8 cellular contexts compared by ENCODE assay signal in the genomic region with DNA sequence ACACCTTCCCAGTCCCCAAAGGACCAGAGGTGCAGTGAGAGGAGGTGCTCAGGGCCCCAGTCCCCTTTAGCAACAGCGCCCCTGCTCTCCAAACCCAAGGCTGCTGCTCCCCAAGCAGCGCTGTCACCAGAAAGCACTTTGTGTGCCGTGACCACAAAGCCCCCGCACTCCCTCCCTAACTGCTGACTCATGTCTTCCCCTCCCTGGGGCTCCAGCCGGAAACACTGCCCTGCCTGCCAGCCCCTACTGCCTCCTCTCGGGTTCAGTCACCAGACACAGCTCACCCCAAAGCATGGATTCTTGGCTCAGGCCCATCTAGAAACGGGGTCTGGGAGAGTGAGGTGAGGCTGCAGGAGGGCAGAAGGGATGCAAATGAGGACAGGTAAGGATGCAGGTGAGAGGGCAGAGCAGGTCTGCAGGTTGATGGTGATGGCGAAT. TPM values are rescaled to one million over a fixed set of nuclear protein-coding genes. Genes with fewer than 3 reads are reported as not detected.
A peak's percentile ranks its signal among the peaks of the same experiment; 100 is the strongest.
DNase-seq lines count a peak whose midpoint lies in the region; ATAC-seq and TF ChIP-seq lines count a peak whose summit lies in the region.

No MANE protein-coding gene starts in this region.

- H3K4me3 Mint-ChIP-seq in CD4-positive, alpha-beta T cell: peak overlapping the region; percentile 60

- intact Hi-C loops in CD4-positive, alpha-beta T cell (cut with DNase I, micrococcal nuclease): loop anchor here in 1 of 2 experiments (5.0 kb wide), 1 partner anchor 43 kb away; no protein-coding TSS in a partner anchor

- peak; percentile 49 to 81 (median 76) for DNase-seq in CD4-positive, alpha-beta T cell
- DNase-seq in NB4 (ENCODE audit: low read depth) (peak; percentile 95), omental fat pad (ENCODE audit: low spot score) (no peak), putamen (ENCODE audit: low spot score) (no peak), COLO668 (lab: John Stamatoyannopoulos, UW; ENCODE audit: unreplicated experiment) (no peak)
- DNase-seq in activated CD8-positive, alpha-beta memory T cell treated with anti-CD3 and anti-CD28 coated beads for 24 hours: peak; percentile 93

- CTCF ChIA-PET in CD4-positive, alpha-beta T cell (lab: Charles Lee): interaction anchor here (1.0 to 2.0 kb wide), 4 partner anchors 13 to 189 kb away, joined by 3 to 5 read pairs (median 4); no protein-coding TSS in a partner anchor

- no peaks in the 10 kb centered on the region for H3K27me3 Mint-ChIP-seq in CD4-positive, alpha-beta T cell

- no peak for TF ChIP-seq POLR2A in NB4 (IDR thresholded peaks at IDR 0.05; ENCODE audit: extremely low read depth, insufficient read length)

- peak overlapping the region; percentile 71 for H3K27ac Mint-ChIP-seq in CD4-positive, alpha-beta T cell

- H3K9me3 ChIP-seq in CD4-positive, alpha-beta T cell (ENCODE audit: control insufficient read depth, low read length): no peaks in the 10 kb centered on the region

- POLR2A ChIA-PET in CD4-positive, alpha-beta T cell (lab: Charles Lee): no interaction called here

- peak; percentile 79 for ATAC-seq in CD4-positive, alpha-beta T cell (ENCODE audit: poor library complexity)
- ATAC-seq in GM21576 (IDR thresholded peaks at IDR 0.05; ENCODE audit: unreplicated experiment) (peak; percentile 54), esophagus mucosa (peak; percentile 39), omental fat pad (ENCODE audit: low FRiP score) (peak; percentile 9)

- peaks cover 50% of the 10 kb centered on the region for H3K4me1 Mint-ChIP-seq in CD4-positive, alpha-beta T cell (ENCODE audit: low read depth)

- H3K27ac ChIP-seq in CD4-positive, alpha-beta T cell (ENCODE audit: low read depth, low read length): no peak overlapping the region

- H3K27me3 ChIP-seq in CD4-positive, alpha-beta T cell (ENCODE audit: control insufficient read depth, insufficient read depth, low read length): no peaks in the 10 kb centered on the region

- no peaks in the 10 kb centered on the region for H3K36me3 Mint-ChIP-seq in CD4-positive, alpha-beta T cell (ENCODE audit: low read depth)

- H3K4me3 ChIP-seq in NB4 (ENCODE audit: low read depth, low read length): peak overlapping the region; percentile 59

- TF ChIP-seq CTCF in CD4-positive, alpha-beta T cell (IDR thresholded peaks at IDR 0.05): no peak
- TF ChIP-seq CTCF in NB4 (IDR thresholded peaks at IDR 0.05; ENCODE audit: low read depth, low read length): peak; percentile 13
- no peak for TF ChIP-seq CTCF in omental fat pad (IDR thresholded peaks at IDR 0.05)

- no peaks in the 10 kb centered on the region for H3K9me3 Mint-ChIP-seq in CD4-positive, alpha-beta T cell

RNA-seq across cellular contexts. Expression of a gene that starts 4.9 kb away (rescaled TPM):
- 1 to 10 TPM; 2.5 to 2.6 TPM for total RNA-seq in CD4-positive, alpha-beta T cell
- total RNA-seq in esophagus mucosa: 0.28 TPM
- 10 to 100 TPM in 2 of 4 donors, 1 to 10 TPM in 2; 3.6 to 66.5 (median 26.3) TPM for total RNA-seq in omental fat pad

RNA-seq across cellular contexts. Expression of a gene that starts 45.6 kb away (rescaled TPM):
- under 1 TPM in 1 of 2 experiments, not detected in 1; 0.55 TPM for total RNA-seq in CD4-positive, alpha-beta T cell
- total RNA-seq in esophagus mucosa: 65.0 TPM
- total RNA-seq in omental fat pad: 1,000 to 10,000 TPM; 1,035 to 6,271 (median 2,305) TPM

Comparison
In these comparisons a context has a peak if more than half of its experiments do, and no peak if none do; other contexts are left out.
1. ATAC-seq: peak in every context shown above with its lines; median percentile 79 in CD4-positive, alpha-beta T cell; 54 in GM21576; 39 in esophagus mucosa; 9 in omental fat pad.
2. DNase-seq: peak in CD4-positive, alpha-beta T cell (10 of 10), NB4 (single experiment) and activated CD8-positive, alpha-beta memory T cell treated with anti-CD3 and anti-CD28 coated beads for 24 hours (single experiment); none in omental fat pad (single experiment), putamen (single experiment) and COLO668 (single experiment).
3. RNA of a gene that starts 45.6 kb away (total RNA-seq): 1,035 to 6,271 TPM in omental fat pad and 65.0 TPM in esophagus mucosa (single experiment); 0.55 TPM in CD4-positive, alpha-beta T cell; every median in the first group is over 10 times any median in the second.